28 cellular contexts compared by ENCODE assay signal in genomic region chr7:37267251-37267650, GRCh38.
"Had no signal": no experiment of that assay in that cellular context is flagged by ENCODE, and none has a peak within 500 bp of the region (broad histone marks: within the 10 kb centered on the region; RNA-seq: fewer than 3 reads in every experiment).

No MANE protein-coding gene starts in this region.

- H3K36me3 Mint-ChIP-seq: natural killer cell treated with Interleukin-12 subunit alpha and Interleukin-12 subunit beta and Interleukin-15 and Interleukin-18, amount 100 ng/mL, for 72 hours; type B pancreatic cell had no signal

- DNase-seq: hippocampal formation; left colon; left ventricle myocardium inferior; midbrain; mucosa of descending colon; naive thymus-derived CD4-positive, alpha-beta T cell; nucleus accumbens; pancreas; posterior cingulate gyrus; retina; right cardiac atrium; stimulated activated CD4-positive, alpha-beta T cell treated with anti-CD3 and anti-CD28 coated beads, Interleukin-12 subunit alpha, Interleukin-12 subunit beta, amount 100 ng/mL, for 4 hours; stimulated activated CD4-positive, alpha-beta T cell treated with anti-CD3 and anti-CD28 coated beads, Interleukin-15, amount 100 ng/mL, for 24 hours; stimulated activated CD4-positive, alpha-beta T cell treated with anti-CD3 and anti-CD28 coated beads, Interleukin-2, amount 100 ng/mL, for 24 hours; stimulated activated CD4-positive, alpha-beta T cell treated with anti-CD3 and anti-CD28 coated beads, Interleukin-4, amount 100 ng/mL, for 1 hour; stimulated activated naive B cell treated with anti-CD40 and anti-IgM and Interleukin-4, amounts not matched to agents 10 μg/mL and 1 μg/mL and 100 μg/mL, for 72 hours; stimulated activated naive CD8-positive, alpha-beta T cell treated with anti-CD3 and anti-CD28 coated beads, Interleukin-15, Interleukin-2, amounts not matched to agents 100 U/mL and 50 U/mL, for 24 hours; stomach; uterus had no signal

- H3K27ac Mint-ChIP-seq: natural killer cell treated with Interleukin-12 subunit alpha and Interleukin-12 subunit beta and Interleukin-15 and Interleukin-18, amount 100 ng/mL, for 72 hours; stimulated activated naive B cell treated with anti-CD40 and anti-IgM and Interleukin-4, amounts not matched to agents 10 μg/mL and 1 μg/mL and 100 μg/mL, for 72 hours; type B pancreatic cell had no signal

- H3K27ac ChIP-seq: left ventricle myocardium inferior, pancreas, prostate gland, skin epidermis, stomach, suprapubic skin, tibial nerve, uterus had no signal

- H3K27me3 ChIP-seq: pancreas, stomach, suprapubic skin, tibial nerve, uterus had no signal

- H3K4me1 ChIP-seq: pancreas, prostate gland, stomach, suprapubic skin, uterus had no signal

- ATAC-seq: left colon; mucosa of descending colon; naive thymus-derived CD4-positive, alpha-beta T cell; natural killer cell treated with Interleukin-12 subunit alpha and Interleukin-12 subunit beta and Interleukin-15 and Interleukin-18, amount 100 ng/mL, for 72 hours; pancreas; right cardiac atrium; sciatic nerve; stimulated activated naive B cell treated with anti-CD40 and anti-IgM and Interleukin-4, amounts not matched to agents 10 μg/mL and 1 μg/mL and 100 μg/mL, for 72 hours; stimulated activated naive CD8-positive, alpha-beta T cell treated with anti-CD3 and anti-CD28 coated beads, Interleukin-15, Interleukin-2, amounts not matched to agents 100 U/mL and 50 U/mL, for 24 hours had no signal

- H3K9me3 Mint-ChIP-seq: naive thymus-derived CD4-positive, alpha-beta T cell; natural killer cell treated with Interleukin-12 subunit alpha and Interleukin-12 subunit beta and Interleukin-15 and Interleukin-18, amount 100 ng/mL, for 72 hours; stimulated activated naive B cell treated with anti-CD40 and anti-IgM and Interleukin-4, amounts not matched to agents 10 μg/mL and 1 μg/mL and 100 μg/mL, for 72 hours; type B pancreatic cell had no signal

- H3K4me3 Mint-ChIP-seq: naive thymus-derived CD4-positive, alpha-beta T cell; natural killer cell treated with Interleukin-12 subunit alpha and Interleukin-12 subunit beta and Interleukin-15 and Interleukin-18, amount 100 ng/mL, for 72 hours; stimulated activated naive B cell treated with anti-CD40 and anti-IgM and Interleukin-4, amounts not matched to agents 10 μg/mL and 1 μg/mL and 100 μg/mL, for 72 hours; type B pancreatic cell had no signal

- H3K9me3 ChIP-seq: left ventricle myocardium inferior, mucosa of descending colon, pancreas, prostate gland, stomach, suprapubic skin, tibial nerve, uterus had no signal

- FAIRE-seq: keratinocyte, pancreas had no signal

- H3K4me3 ChIP-seq: left ventricle myocardium inferior, lung, mucosa of descending colon, pancreas, prostate gland, skin epidermis, stomach, suprapubic skin, tibial nerve, uterus had no signal

- H3K36me3 ChIP-seq: pancreas, prostate gland, suprapubic skin, uterus had no signal

- H3K27me3 Mint-ChIP-seq: naive thymus-derived CD4-positive, alpha-beta T cell; natural killer cell treated with Interleukin-12 subunit alpha and Interleukin-12 subunit beta and Interleukin-15 and Interleukin-18, amount 100 ng/mL, for 72 hours; stimulated activated naive B cell treated with anti-CD40 and anti-IgM and Interleukin-4, amounts not matched to agents 10 μg/mL and 1 μg/mL and 100 μg/mL, for 72 hours had no signal
